8 cellular contexts compared by ENCODE assay signal in the genomic region with DNA sequence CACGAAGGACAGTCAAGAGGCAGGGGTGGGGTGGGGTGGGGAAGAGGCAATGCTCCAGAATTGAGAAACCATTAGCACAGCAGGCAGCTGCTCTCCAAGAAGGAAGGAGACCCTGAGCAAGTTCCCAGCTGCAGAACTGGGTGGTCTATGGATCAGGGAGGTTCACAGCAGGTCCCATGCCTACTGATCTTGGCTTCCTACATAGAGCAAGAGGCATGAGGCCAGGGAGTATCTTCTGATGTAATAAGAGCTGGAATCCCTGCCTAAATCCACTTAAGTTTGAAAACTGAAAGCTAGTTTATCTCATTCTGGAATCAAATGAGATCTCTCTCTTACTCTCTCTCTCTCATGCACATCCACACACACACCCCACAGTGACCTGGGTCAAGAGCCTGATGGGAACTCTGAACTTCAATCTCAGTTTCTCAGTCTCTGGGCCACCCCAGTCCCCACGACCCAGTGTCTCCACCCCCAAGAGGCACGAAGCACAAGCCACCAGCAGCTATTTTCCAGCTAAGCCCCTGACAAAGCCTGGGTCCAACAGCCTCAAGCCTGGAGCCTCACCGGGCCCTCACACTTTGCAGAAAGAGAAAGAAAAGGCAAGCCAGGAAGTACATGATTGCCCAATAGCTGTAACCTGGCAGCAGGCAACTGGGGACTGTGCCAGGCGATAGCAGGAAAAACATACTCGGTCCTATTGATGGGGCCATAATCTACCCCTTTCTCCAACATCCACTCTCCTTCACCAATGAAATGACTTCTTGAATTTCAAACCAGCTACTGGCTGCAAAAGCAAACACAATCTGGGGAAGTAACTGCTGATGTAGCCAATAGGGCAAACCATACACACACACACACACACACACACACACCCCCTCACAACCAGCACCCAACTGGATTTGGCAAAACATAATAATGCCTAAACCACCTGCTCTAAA. TPM values are rescaled to one million over a fixed set of nuclear protein-coding genes. Genes with fewer than 3 reads are reported as not detected.
DNase-seq lines count a peak whose midpoint lies in the region; ATAC-seq and TF ChIP-seq lines count a peak whose summit lies in the region.

No MANE protein-coding gene starts in this region.

- ATAC-seq in stimulated activated naive B cell treated with anti-CD40 and anti-IgM and Interleukin-4, amounts not matched to agents 10 μg/mL and 1 μg/mL and 100 μg/mL, for 72 hours (replicated peaks): peak in 1 of 2 donors; percentile 4
- ATAC-seq in HG03439 (IDR thresholded peaks at IDR 0.05; ENCODE audit: unreplicated experiment) (no peak), HG02870 (IDR thresholded peaks at IDR 0.05; ENCODE audit: unreplicated experiment) (no peak)

- peak; percentile 27 to 29 for DNase-seq in stimulated activated CD4-positive, alpha-beta T cell treated with anti-CD3 and anti-CD28 coated beads, Interleukin-2, amount 100 ng/mL, for 24 hours
- DNase-seq in stimulated activated CD4-positive, alpha-beta T cell treated with anti-CD3 and anti-CD28 coated beads, Interleukin-2, amount 100 ng/mL, for 48 hours: no peak
- DNase-seq in NT2/D1 (ENCODE audit: low read depth, low spot score) (no peak), kidney tubule cell (ENCODE audit: low spot score) (peak; percentile 59)
- no peak for DNase-seq in stimulated activated naive B cell treated with anti-CD40 and anti-IgM and Interleukin-4, amounts not matched to agents 10 μg/mL and 1 μg/mL and 100 μg/mL, for 72 hours

- no peaks in the 10 kb centered on the region for H3K36me3 Mint-ChIP-seq in brain
- H3K36me3 Mint-ChIP-seq in stimulated activated naive B cell treated with anti-CD40 and anti-IgM and Interleukin-4, amounts not matched to agents 10 μg/mL and 1 μg/mL and 100 μg/mL, for 72 hours: peaks cover 6 to 16% of the 10 kb centered on the region in 2 donors

- H3K27ac Mint-ChIP-seq in brain: peak overlapping the region; percentile 91 to 100 (median 97)
- peak overlapping the region; percentile 91 for H3K27ac Mint-ChIP-seq in stimulated activated naive B cell treated with anti-CD40 and anti-IgM and Interleukin-4, amounts not matched to agents 10 μg/mL and 1 μg/mL and 100 μg/mL, for 72 hours

- H3K4me3 ChIP-seq in NT2/D1 (ENCODE audit: insufficient read length, low read depth): peak overlapping the region; percentile 25

- H3K4me3 Mint-ChIP-seq in brain: peak overlapping the region; percentile 88 to 95 (median 94)
- peak overlapping the region; percentile 95 to 96 for H3K4me3 Mint-ChIP-seq in stimulated activated naive B cell treated with anti-CD40 and anti-IgM and Interleukin-4, amounts not matched to agents 10 μg/mL and 1 μg/mL and 100 μg/mL, for 72 hours

- H3K9me3 ChIP-seq in NT2/D1 (ENCODE audit: insufficient read depth, low read length): no peaks in the 10 kb centered on the region

- H3K4me1 ChIP-seq in NT2/D1 (ENCODE audit: insufficient read depth, insufficient read length): peaks cover 20% of the 10 kb centered on the region

- peaks cover 72% of the 10 kb centered on the region for H3K4me1 Mint-ChIP-seq in brain
- H3K4me1 Mint-ChIP-seq in stimulated activated naive B cell treated with anti-CD40 and anti-IgM and Interleukin-4, amounts not matched to agents 10 μg/mL and 1 μg/mL and 100 μg/mL, for 72 hours: peaks cover 53 to 78% of the 10 kb centered on the region in 2 donors

- peaks cover 0 to 2% (median 0%) of the 10 kb centered on the region in 5 experiments for H3K9me3 Mint-ChIP-seq in brain
- H3K9me3 Mint-ChIP-seq in stimulated activated naive B cell treated with anti-CD40 and anti-IgM and Interleukin-4, amounts not matched to agents 10 μg/mL and 1 μg/mL and 100 μg/mL, for 72 hours: no peaks in the 10 kb centered on the region

- no peak overlapping the region for H3K9ac ChIP-seq in NT2/D1 (ENCODE audit: insufficient read length, low read depth)

- H3K27me3 ChIP-seq in NT2/D1 (ENCODE audit: insufficient read depth, insufficient read length): no peaks in the 10 kb centered on the region

- TF ChIP-seq CTCF in brain (conservative IDR thresholded peaks at IDR 0.05): no peak

- H3K36me3 ChIP-seq in NT2/D1 (ENCODE audit: insufficient read depth, insufficient read length, low read length): peaks cover 41% of the 10 kb centered on the region

- no peaks in the 10 kb centered on the region for H3K27me3 Mint-ChIP-seq in brain
- H3K27me3 Mint-ChIP-seq in stimulated activated naive B cell treated with anti-CD40 and anti-IgM and Interleukin-4, amounts not matched to agents 10 μg/mL and 1 μg/mL and 100 μg/mL, for 72 hours: no peaks in the 10 kb centered on the region

RNA-seq across cellular contexts. Expression of a gene that starts 2.2 kb away (rescaled TPM):
- polyA plus RNA-seq in brain (ENCODE audit: insufficient read depth, low read depth, low replicate concordance): 14.4 TPM

RNA-seq across cellular contexts. Expression of a gene that starts 37.4 kb away (rescaled TPM):
- 11.4 TPM for polyA plus RNA-seq in brain (ENCODE audit: insufficient read depth, low read depth, low replicate concordance)

Comparison
In these comparisons a context has a peak if more than half of its experiments do, and no peak if none do; other contexts are left out.
1. DNase-seq: peak in stimulated activated CD4-positive, alpha-beta T cell treated with anti-CD3 and anti-CD28 coated beads, Interleukin-2, amount 100 ng/mL, for 24 hours (2 of 2) and kidney tubule cell (single experiment); none in stimulated activated CD4-positive, alpha-beta T cell treated with anti-CD3 and anti-CD28 coated beads, Interleukin-2, amount 100 ng/mL, for 48 hours (0 of 2), NT2/D1 (single experiment) and stimulated activated naive B cell treated with anti-CD40 and anti-IgM and Interleukin-4, amounts not matched to agents 10 μg/mL and 1 μg/mL and 100 μg/mL, for 72 hours (single experiment).